21 cellular contexts compared by ENCODE assay signal in the genomic region with DNA sequence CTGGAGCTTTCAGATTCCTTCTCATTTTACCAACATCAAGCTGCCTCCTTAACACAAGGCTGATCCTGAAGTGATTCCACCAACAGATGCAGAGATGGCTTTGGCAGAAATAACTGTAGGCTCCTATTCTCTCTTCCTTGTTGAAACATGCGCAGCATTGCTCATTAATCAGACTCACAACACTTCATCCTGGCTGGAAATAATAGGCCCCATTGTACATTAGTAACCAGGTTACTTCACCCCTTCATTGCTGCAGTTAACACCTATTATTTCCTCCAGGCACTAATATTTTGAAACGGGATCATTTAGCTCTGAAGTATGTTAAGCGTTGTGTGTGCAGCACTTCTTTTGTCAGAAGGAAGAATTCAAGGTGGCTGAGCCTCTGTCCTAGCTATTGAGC.
A peak's percentile ranks its signal among the peaks of the same experiment; 100 is the strongest.
DNase-seq lines count a peak whose midpoint lies in the region; ATAC-seq, FAIRE-seq and TF ChIP-seq lines count a peak whose summit lies in the region.
"Had no signal": no experiment of that assay in that cellular context is flagged by ENCODE, and none has a peak within 500 bp of the region (broad histone marks: within the 10 kb centered on the region; RNA-seq: fewer than 3 reads in every experiment).

No MANE protein-coding gene starts in this region.

- no peaks in the 10 kb centered on the region for H3K79me1 ChIP-seq in mesendoderm (ENCODE audit: low read length)

- H3K4me3 Mint-ChIP-seq in WTC11 = no peak overlapping the region
- H3K4me3 Mint-ChIP-seq: CD8-positive, alpha-beta memory T cell; IgD-negative memory B cell had no signal

- DNase-seq in Ammon's horn (ENCODE audit: low spot score) (peak; percentile 27), WTC11 (ENCODE audit: low spot score) (no peak), keratinocyte (ENCODE audit: low read depth, low spot score) (peak; percentile 7), NOMO-1 treated with dmso at 0.1 percent for 144 hours (lab: John Stamatoyannopoulos, UW; ENCODE audit: unreplicated experiment) (no peak), mesendoderm (no peak)
- no peak for DNase-seq in stimulated activated CD4-positive, alpha-beta T cell treated with anti-CD3 and anti-CD28 coated beads, Interleukin-15, amount 100 ng/mL, for 24 hours
- DNase-seq: C1 segment of cervical spinal cord; CD8-positive, alpha-beta memory T cell; DND-41; HCEC 1CT; Karpas-422; MG63; NCI-H1048; NCI-H2081 treated with DMSO at 0.1 percent for 48 hours; NCI-H226; NCI-H524; Peyer's patch had no signal

- FAIRE-seq in keratinocyte (lab: Jason Lieb, UNC) = no peak

- H2AFZ ChIP-seq in keratinocyte (ENCODE audit: control insufficient read depth, low read length) = peak overlapping the region; percentile 82

- H3K56ac ChIP-seq in mesendoderm (ENCODE audit: low read length) = no peak overlapping the region

- peaks cover 32% of the 10 kb centered on the region for H3K4me1 Mint-ChIP-seq in WTC11
- H3K4me1 Mint-ChIP-seq: CD8-positive, alpha-beta memory T cell; IgD-negative memory B cell had no signal

- no peak overlapping the region for H3K4ac ChIP-seq in mesendoderm (ENCODE audit: low read depth, low read length)

- H2BK120ac ChIP-seq in mesendoderm (ENCODE audit: low read depth, low read length) = no peak overlapping the region

- no peak overlapping the region for H2BK15ac ChIP-seq in mesendoderm (replicated peaks; ENCODE audit: low read depth)

- peak overlapping the region; percentile 43 for H3K27ac ChIP-seq in HUES48 (ENCODE audit: low read depth, low read length)
- H3K27ac ChIP-seq in keratinocyte (ENCODE audit: control insufficient read depth, insufficient read depth, low read length) = peak overlapping the region; percentile 54
- H3K27ac ChIP-seq in mesendoderm (ENCODE audit: low read depth, low read length) = no peak overlapping the region
- H3K27ac ChIP-seq: Peyer's patch had no signal

- H3K4me3 ChIP-seq in HUES48 (ENCODE audit: low read depth, low read length) (no peak overlapping the region), keratinocyte (ENCODE audit: control insufficient read depth in 2 of 3, extremely low read depth in 1 of 3, insufficient read depth in 2 of 3, low read depth in 1 of 3, low read length in 3 of 3) (no peak overlapping the region), mesendoderm (ENCODE audit: low read length) (no peak overlapping the region)
- H3K4me3 ChIP-seq: MG63, Peyer's patch had no signal

- H3K9me1 ChIP-seq in keratinocyte (ENCODE audit: control insufficient read depth, extremely low read depth, insufficient read depth, low read length) = no peaks in the 10 kb centered on the region

- H3K4me1 ChIP-seq in HUES48 (ENCODE audit: control insufficient read depth, insufficient read depth, low read length) = peaks cover 30% of the 10 kb centered on the region
- peaks cover 5% of the 10 kb centered on the region for H3K4me1 ChIP-seq in keratinocyte (ENCODE audit: control insufficient read depth, extremely low read depth, insufficient read depth, low read length)
- H3K4me1 ChIP-seq in mesendoderm (ENCODE audit: control insufficient read depth, low read depth, low read length) = peaks cover 3% of the 10 kb centered on the region
- H3K4me1 ChIP-seq: Peyer's patch had no signal

- dilution Hi-C loops in keratinocyte (cut with MboI; ENCODE audit: extremely low pct_ligation_motif_present, low sequenced_read_pairs) = no loop called here

- no peak overlapping the region for H4K5ac ChIP-seq in mesendoderm (ENCODE audit: low read length)

- H3K36me3 Mint-ChIP-seq in WTC11 = peaks cover 3% of the 10 kb centered on the region
- H3K36me3 Mint-ChIP-seq: CD8-positive, alpha-beta memory T cell; IgD-negative memory B cell had no signal

- H3K23ac ChIP-seq in mesendoderm (ENCODE audit: low read length) = no peak overlapping the region

- POLR2A ChIA-PET in WTC11 (lab: Charles Lee) = no interaction called here

- H3K79me2 ChIP-seq in keratinocyte (ENCODE audit: control insufficient read depth, insufficient read depth, low read length) = no peaks in the 10 kb centered on the region
- H3K79me2 ChIP-seq in mesendoderm (ENCODE audit: control insufficient read depth, insufficient read depth, low read length) = no peaks in the 10 kb centered on the region

- H3K9me3 ChIP-seq in HUES48 (ENCODE audit: control insufficient read depth, insufficient read depth, low read length) (no peaks in the 10 kb centered on the region), keratinocyte (ENCODE audit: control insufficient read depth, low read depth, low read length) (no peaks in the 10 kb centered on the region)
- H3K9me3 ChIP-seq: MG63, Peyer's patch had no signal

- peak overlapping the region; percentile 24 for H3K27ac Mint-ChIP-seq in WTC11
- H3K27ac Mint-ChIP-seq: CD8-positive, alpha-beta memory T cell; IgD-negative memory B cell had no signal

- H3K9ac ChIP-seq in HUES48 (ENCODE audit: low read depth, low read length) (no peak overlapping the region), keratinocyte (ENCODE audit: control insufficient read depth, extremely low read depth, insufficient read depth, low read length) (no peak overlapping the region), mesendoderm (ENCODE audit: low read length) (no peak overlapping the region)

- WGBS in mesendoderm (ENCODE audit: extremely low coverage, insufficient coverage, low lambda C conversion rate) = no CpG with 5 or more reads among the region's 3 CpGs

- no peaks in the 10 kb centered on the region for H3K36me3 ChIP-seq in HUES48 (ENCODE audit: control insufficient read depth, insufficient read depth, low read length)
- no peaks in the 10 kb centered on the region for H3K36me3 ChIP-seq in keratinocyte (ENCODE audit: control insufficient read depth in 2 of 2, extremely low read depth in 1 of 2, insufficient read depth in 2 of 2, low read length in 2 of 2)
- no peaks in the 10 kb centered on the region for H3K36me3 ChIP-seq in mesendoderm (ENCODE audit: control insufficient read depth, insufficient read depth, low read length)
- H3K36me3 ChIP-seq: MG63, Peyer's patch had no signal

- no peak overlapping the region for H4K8ac ChIP-seq in mesendoderm (ENCODE audit: low read depth, low read length)

- TF ChIP-seq CTCF in WTC11 (IDR thresholded peaks at IDR 0.05) (no peak), keratinocyte (optimal IDR thresholded peaks at IDR 0.05 in 1 of 3, IDR thresholded peaks at IDR 0.05 in 1 of 3, conservative IDR thresholded peaks at IDR 0.05 in 1 of 3; ENCODE audit: extremely low read depth in 1 of 3, insufficient read depth in 2 of 3, low read length in 3 of 3) (no peak)

- no peaks in the 10 kb centered on the region for H4K20me1 ChIP-seq in keratinocyte (ENCODE audit: control insufficient read depth, extremely low read depth, insufficient read depth, low read length)

- no peak overlapping the region for H2BK5ac ChIP-seq in mesendoderm (ENCODE audit: low read length)

- H3K4me2 ChIP-seq in keratinocyte (ENCODE audit: control insufficient read depth, extremely low read depth, insufficient read depth, low read depth, low read length) (peak overlapping the region; percentile 1), mesendoderm (ENCODE audit: low read length) (no peak overlapping the region)

- H2AK5ac ChIP-seq in mesendoderm (ENCODE audit: low read length) = no peak overlapping the region

- no peak overlapping the region for H3K18ac ChIP-seq in mesendoderm (ENCODE audit: low read length)

- H3K9me3 Mint-ChIP-seq in WTC11 = peaks cover 7% of the 10 kb centered on the region

- peak; percentile 28; the same call in 1 of the 2 replicates for ATAC-seq in WTC11
- no peak for ATAC-seq in GM18873 (IDR thresholded peaks at IDR 0.05; ENCODE audit: low FRiP score, unreplicated experiment)
- ATAC-seq: Right ventricle myocardium inferior had no signal

- H3K27me3 ChIP-seq in HUES48 (ENCODE audit: control insufficient read depth, insufficient read depth, low read length) (no peaks in the 10 kb centered on the region), keratinocyte (ENCODE audit: control insufficient read depth, extremely low read depth, insufficient read depth, low read length) (no peaks in the 10 kb centered on the region), mesendoderm (ENCODE audit: insufficient read depth, low read length, poor library complexity) (no peaks in the 10 kb centered on the region)
- H3K27me3 ChIP-seq: MG63, Peyer's patch had no signal

- no peaks in the 10 kb centered on the region for H3K27me3 Mint-ChIP-seq in WTC11 (ENCODE audit: low read depth)
- H3K27me3 Mint-ChIP-seq: CD8-positive, alpha-beta memory T cell; IgD-negative memory B cell had no signal

- CTCF ChIA-PET in WTC11 (lab: Charles Lee) = interaction anchor here (0.8 to 1.3 kb wide), 2 partner anchors 309 to 361 kb away, joined by 3 to 5 read pairs; no protein-coding TSS in a partner anchor

TF ChIP-seq in WTC11, 78 proteins besides CTCF, POLR2A, EP300 and RAD21 (continues in another document):
- TF ChIP-seq ARID4B (CRISPR knock-in tag; IDR thresholded peaks at IDR 0.05; ENCODE audit: borderline replicate concordance) = no peak
- no peak for TF ChIP-seq ZNF121 (CRISPR knock-in tag; IDR thresholded peaks at IDR 0.05)
- no peak for TF ChIP-seq ETV6 (CRISPR knock-in tag; IDR thresholded peaks at IDR 0.05)
- no peak for TF ChIP-seq PRRX2 (CRISPR knock-in tag; IDR thresholded peaks at IDR 0.05)

Comparison
In these comparisons a context has a peak if more than half of its experiments do, and no peak if none do; other contexts are left out.
1. DNase-seq: peak in Ammon's horn (single experiment) and keratinocyte (single experiment); none in WTC11 (single experiment), stimulated activated CD4-positive, alpha-beta T cell treated with anti-CD3 and anti-CD28 coated beads, Interleukin-15, amount 100 ng/mL, for 24 hours (single experiment), NOMO-1 treated with dmso at 0.1 percent for 144 hours (single experiment) and mesendoderm (single experiment).